ENCODE assay signal across 18 cellular contexts in the genomic region with DNA sequence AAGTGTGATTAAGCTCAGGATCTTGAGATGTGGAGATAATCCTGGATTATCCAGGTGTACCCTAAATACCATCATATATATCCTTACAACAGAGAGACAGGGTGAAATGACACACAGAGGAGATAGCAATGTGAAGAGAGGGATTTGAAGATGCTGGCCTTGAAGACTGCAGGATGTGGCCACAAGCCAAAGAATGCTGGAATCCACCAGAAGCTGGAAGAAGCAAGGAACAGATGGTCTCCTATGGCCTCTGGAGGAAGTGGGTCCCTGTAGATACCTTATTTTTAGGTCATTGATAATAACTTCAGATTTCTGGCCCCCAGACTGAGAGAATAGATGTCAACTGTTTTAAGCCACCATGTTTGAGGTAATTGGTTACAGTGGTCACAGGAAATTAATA.
DNase-seq lines count a peak whose midpoint lies in the region; ATAC-seq and TF ChIP-seq lines count a peak whose summit lies in the region.
"Had no signal": no experiment of that assay in that cellular context is flagged by ENCODE, and none has a peak within 500 bp of the region (broad histone marks: within the 10 kb centered on the region; RNA-seq: fewer than 3 reads in every experiment).

No MANE protein-coding gene starts in this region.

- peak overlapping the region; percentile 81; the same call in 1 of the 2 replicates for H3K27ac ChIP-seq in MM.1S (ENCODE audit: low read length)
- H3K27ac ChIP-seq: 22Rv1; A549; BLaER1 treated with 17β-estradiol and CSF1 and Interleukin-3, amounts not matched to agents 10 nM and 100 nM; C4-2B had no signal

- TF ChIP-seq CTCF in MM.1S (IDR thresholded peaks at IDR 0.05; ENCODE audit: low read length): no peak

- H3K9ac ChIP-seq in MM.1S (ENCODE audit: low read length): peak overlapping the region; percentile 14
- H3K9ac ChIP-seq: BLaER1 treated with 17β-estradiol and CSF1 and Interleukin-3, amounts not matched to agents 10 nM and 100 nM had no signal

- DNase-seq in DMS 273 (lab: John Stamatoyannopoulos, UW; ENCODE audit: unreplicated experiment): peak; percentile 10
- DNase-seq in DMS 273 treated with DMSO at 0.1 percent for 48 hours (lab: John Stamatoyannopoulos, UW): no peak
- DNase-seq in MM.1S: no peak
- DNase-seq in cerebellar cortex (ENCODE audit: low spot score): peak; percentile 61
- DNase-seq in erythroblast (lab: John Stamatoyannopoulos, UW): no peak
- DNase-seq: AML-193; Caco-2; Calu3; CD4-positive, alpha-beta T cell; CD8-positive, alpha-beta T cell; DMS79 treated with DMSO at 0.1 percent for 48 hours; GDM1 had no signal

- no peaks in the 10 kb centered on the region for H3K27me3 ChIP-seq in MM.1S (replicated peaks; ENCODE audit: insufficient read depth, low read length)
- H3K27me3 ChIP-seq: BLaER1 treated with 17β-estradiol and CSF1 and Interleukin-3, amounts not matched to agents 10 nM and 100 nM had no signal

- H3K4me3 ChIP-seq in MM.1S (ENCODE audit: low read length): no peak overlapping the region
- H3K4me3 ChIP-seq: A549; BLaER1 treated with 17β-estradiol and CSF1 and Interleukin-3, amounts not matched to agents 10 nM and 100 nM; GM12878 had no signal

- no peaks in the 10 kb centered on the region for H3K79me2 ChIP-seq in MM.1S (ENCODE audit: low read length)

- H3F3A ChIP-seq in MM.1S (ENCODE audit: insufficient read depth, low read length): peaks cover 16% of the 10 kb centered on the region

- H3K9me3 ChIP-seq in MM.1S (replicated peaks; ENCODE audit: insufficient read depth, low read length): no peaks in the 10 kb centered on the region
- H3K9me3 ChIP-seq: Caco-2 had no signal

- no peak for TF ChIP-seq POLR2A in erythroblast (IDR thresholded peaks at IDR 0.05; ENCODE audit: low read length)

- no peaks in the 10 kb centered on the region for H3K36me3 ChIP-seq in MM.1S (replicated peaks; ENCODE audit: insufficient read depth, low read length)
- H3K36me3 ChIP-seq: BLaER1 treated with 17β-estradiol and CSF1 and Interleukin-3, amounts not matched to agents 10 nM and 100 nM had no signal

- peak overlapping the region; percentile 11; the same call in 1 of the 2 replicates for H3K4me2 ChIP-seq in MM.1S (ENCODE audit: low read depth, low read length)
- H3K4me2 ChIP-seq: A549 had no signal

- peaks cover 26% of the 10 kb centered on the region for H3K4me1 ChIP-seq in MM.1S (ENCODE audit: low read length)
- H3K4me1 ChIP-seq: A549, Caco-2 had no signal

- H4K20me1 ChIP-seq in MM.1S (ENCODE audit: insufficient read depth, low read length): no peaks in the 10 kb centered on the region
- H4K20me1 ChIP-seq: BLaER1 treated with 17β-estradiol and CSF1 and Interleukin-3, amounts not matched to agents 10 nM and 100 nM had no signal

- no peaks in the 10 kb centered on the region for H3K9me2 ChIP-seq in MM.1S (replicated peaks; ENCODE audit: insufficient read depth, low read length)

- H2AFZ ChIP-seq in MM.1S (ENCODE audit: low read length): no peak overlapping the region

- no peak for ATAC-seq in HG03342 (IDR thresholded peaks at IDR 0.05; ENCODE audit: unreplicated experiment)
- ATAC-seq: A549; CD8-positive, alpha-beta T cell; GM12878 had no signal

Comparison
In these comparisons a context has a peak if more than half of its experiments do, and no peak if none do; other contexts are left out.
1. DNase-seq: peak in DMS 273 (single experiment) and cerebellar cortex (single experiment); none in DMS 273 treated with DMSO at 0.1 percent for 48 hours (single experiment), MM.1S (single experiment) and erythroblast (0 of 2).